ENCODE assay signal across 1 cellular context in the genomic region with DNA sequence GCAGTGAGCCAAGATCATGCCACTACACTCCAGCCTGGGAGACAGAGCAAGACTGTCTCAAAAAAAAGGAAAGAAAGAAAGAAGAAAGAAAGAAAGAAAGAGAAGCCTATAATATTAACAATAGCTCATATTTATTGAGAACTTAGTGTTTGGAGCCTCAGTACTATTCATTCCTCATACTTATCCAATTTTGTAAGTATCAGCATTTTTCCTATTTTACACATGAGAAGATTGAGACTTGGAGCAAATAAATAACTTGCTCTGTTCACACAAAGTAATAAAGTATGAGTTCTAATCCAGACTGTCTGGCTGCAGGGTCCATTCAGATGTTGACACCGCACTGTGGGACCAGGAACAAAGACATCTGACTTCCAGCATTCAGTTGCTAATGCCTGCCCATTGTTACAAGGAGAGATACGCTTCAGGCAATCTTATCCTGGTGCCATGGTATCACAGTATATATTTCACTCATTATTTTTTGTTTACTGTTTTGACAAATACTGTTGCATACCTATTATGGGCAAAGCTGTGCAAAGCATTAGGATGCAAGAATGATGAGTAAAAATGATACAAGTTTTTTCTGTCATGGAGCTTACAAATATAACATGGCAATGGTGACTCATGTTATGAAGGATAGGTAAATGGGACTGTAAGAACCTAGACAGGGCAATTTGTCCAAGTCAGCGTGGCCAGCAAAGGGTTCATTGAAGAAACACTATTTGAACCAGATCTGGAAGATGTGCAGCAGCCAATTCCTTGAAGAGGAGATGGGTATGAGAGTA.
TF ChIP-seq lines count a peak whose summit lies in the region.

No MANE protein-coding gene starts in this region.

TF ChIP-seq in HepG2, 621 proteins besides CTCF, POLR2A, EP300 and RAD21:
- TF ChIP-seq MAFK (conservative IDR thresholded peaks at IDR 0.05 in 1 of 2, IDR thresholded peaks at IDR 0.05 in 1 of 2; ENCODE audit: low read length in 2 of 2) (peak; percentile 65 to 73), ZNF782 (CRISPR knock-in tag; IDR thresholded peaks at IDR 0.05; ENCODE audit: borderline replicate concordance) (no peak), MAFF (IDR thresholded peaks at IDR 0.05; ENCODE audit: low read depth, low read length) (0 out of 2 replicates have a peak, but pooled peaks have one; percentile 32), BCL6 (CRISPR knock-in tag; IDR thresholded peaks at IDR 0.05) (no peak)
